8 cellular contexts compared by ENCODE assay signal in genomic region chr2:218995972-218996644, GRCh38. TPM values are rescaled to one million over a fixed set of nuclear protein-coding genes. Genes with fewer than 3 reads are reported as not detected.
DNase-seq lines count a peak whose midpoint lies in the region; ATAC-seq, FAIRE-seq and TF ChIP-seq lines count a peak whose summit lies in the region.

No MANE protein-coding gene starts in this region.

- ATAC-seq in GM21390 (IDR thresholded peaks at IDR 0.05; ENCODE audit: unreplicated experiment) = peak; percentile 70

- no peaks in the 10 kb centered on the region for H3K27me3 ChIP-seq in BE2C
- H3K27me3 ChIP-seq in right atrium auricular region = peaks cover 16 to 38% of the 10 kb centered on the region in 2 donors

- H3K27ac ChIP-seq in right atrium auricular region = peak overlapping the region in 1 of 2 donors; percentile 21

- DNase-seq in BE2C (peak; percentile 95), NCI-H1417 (lab: John Stamatoyannopoulos, UW) (peak; percentile 81 to 96 (median 94)), T-helper 1 cell (peak; percentile 51 to 70 (median 59)), amniotic stem cell (lab: John Stamatoyannopoulos, UW) (peak; percentile 69), right atrium auricular region (ENCODE audit: low spot score) (peak; percentile 89), putamen (ENCODE audit: low spot score) (peak; percentile 72), urothelium cell line (ENCODE audit: low spot score) (peak; percentile 97)

- peak; percentile 98 for FAIRE-seq in urothelium cell line (lab: Jason Lieb, UNC)

- H3K4me3 ChIP-seq in BE2C (ENCODE audit: low read depth, low read length) = peak overlapping the region; percentile 59
- peak overlapping the region; percentile 15 to 43 for H3K4me3 ChIP-seq in right atrium auricular region

- H3K9me3 ChIP-seq in BE2C (no peaks in the 10 kb centered on the region), right atrium auricular region (no peaks in the 10 kb centered on the region)

- peak; percentile 87 for TF ChIP-seq CTCF in BE2C (IDR thresholded peaks at IDR 0.05; ENCODE audit: low read depth, low read length)
- peak; percentile 80 to 95 for TF ChIP-seq CTCF in right atrium auricular region (IDR thresholded peaks at IDR 0.05)

- H3K4me1 ChIP-seq in BE2C = peaks cover 55% of the 10 kb centered on the region
- H3K4me1 ChIP-seq in right atrium auricular region = peaks cover 0 to 27% of the 10 kb centered on the region in 2 donors

- no peaks in the 10 kb centered on the region for H3K36me3 ChIP-seq in BE2C
- no peaks in the 10 kb centered on the region for H3K36me3 ChIP-seq in right atrium auricular region

RNA-seq across cellular contexts. Expression of gene CRYBA2, which starts 2.9 kb away (rescaled TPM):
- polyA plus RNA-seq in BE2C (2012; ENCODE audit: insufficient read depth, insufficient read length, low read depth) = 3.1 TPM
- total RNA-seq in right atrium auricular region = not detected

RNA-seq across cellular contexts. Expression of gene FEV, which starts 11.1 kb away (rescaled TPM):
- 1,006 TPM for polyA plus RNA-seq in BE2C (2012; ENCODE audit: insufficient read depth, insufficient read length, low read depth)
- total RNA-seq in right atrium auricular region = not detected

RNA-seq across cellular contexts. Expression of gene CDK5R2, which starts 36.6 kb away (rescaled TPM):
- polyA plus RNA-seq in BE2C (2012; ENCODE audit: insufficient read depth, insufficient read length, low read depth) = 126 TPM
- total RNA-seq in right atrium auricular region = not detected

RNA-seq across cellular contexts. Expression of gene CFAP65, which starts 45.2 kb away (rescaled TPM):
- 1.1 TPM for polyA plus RNA-seq in BE2C (2012; ENCODE audit: insufficient read depth, insufficient read length, low read depth)
- not detected for total RNA-seq in right atrium auricular region
